Comparison of ENCODE assay signal across 30 cellular contexts in genomic region chr16:15073101-15073500, GRCh38.
"Had no signal": no experiment of that assay in that cellular context is flagged by ENCODE, and none has a peak within 500 bp of the region (broad histone marks: within the 10 kb centered on the region; RNA-seq: fewer than 3 reads in every experiment).

No MANE protein-coding gene starts in this region.

- H3K36me3 ChIP-seq: breast epithelium had no signal

- H3K4me3 ChIP-seq: ascending aorta, breast epithelium, cardiac muscle cell, colonic mucosa, esophagus squamous epithelium, gastroesophageal sphincter had no signal

- H3K27me3 ChIP-seq: ascending aorta, breast epithelium, cardiac muscle cell, colonic mucosa, esophagus squamous epithelium, gastroesophageal sphincter had no signal

- H3K27ac ChIP-seq: ascending aorta, breast epithelium, cardiac muscle cell, colonic mucosa, epithelial cell of prostate, esophagus squamous epithelium, gastroesophageal sphincter had no signal

- H3K27me3 Mint-ChIP-seq: activated CD4-positive, alpha-beta memory T cell treated with anti-CD3 and anti-CD28 coated beads for 36 hours; activated CD4-positive, alpha-beta T cell treated with anti-CD3 and anti-CD28 coated beads for 36 hours; activated CD4-positive, alpha-beta T cell treated with anti-CD3 and anti-CD28 coated beads, Interleukin-2, amount 10 ng/mL, durations not matched to agents 24 days and 14 days; activated CD8-positive, alpha-beta memory T cell treated with anti-CD3 and anti-CD28 coated beads, Interleukin-2, amount 10 ng/mL, durations not matched to agents 7 days and 5 days; activated naive CD4-positive, alpha-beta T cell treated with anti-CD3 and anti-CD28 coated beads, Interleukin-2, amount 50 U/mL, for 24 hours; activated naive CD8-positive, alpha-beta T cell treated with anti-CD3 and anti-CD28 coated beads for 36 hours; activated naive CD8-positive, alpha-beta T cell treated with anti-CD3 and anti-CD28 coated beads, Interleukin-2, amount 50 U/mL, for 24 hours; brain had no signal

- DNase-seq: activated CD4-positive, alpha-beta memory T cell treated with anti-CD3 and anti-CD28 coated beads for 36 hours; activated CD4-positive, alpha-beta T cell treated with anti-CD3 and anti-CD28 coated beads for 36 hours; activated CD4-positive, alpha-beta T cell treated with anti-CD3 and anti-CD28 coated beads, Interleukin-2, amount 10 ng/mL, durations not matched to agents 24 days and 14 days; activated CD4-positive, CD25-positive, alpha-beta regulatory T cell; activated CD4-positive, CD25-positive, alpha-beta regulatory T cell treated with anti-CD3 and anti-CD28 coated beads, Interleukin-2, amount 50 U/mL, for 72 hours; activated CD8-positive, alpha-beta memory T cell treated with anti-CD3 and anti-CD28 coated beads, Interleukin-2, amount 10 ng/mL, durations not matched to agents 7 days and 5 days; activated CD8-positive, alpha-beta memory T cell treated with anti-CD3 and anti-CD28 coated beads, Interleukin-2, amount 50 U/mL, for 4 hours; activated CD8-positive, alpha-beta T cell treated with anti-CD3 and anti-CD28 coated beads, Interleukin-2, amount 10 ng/mL, durations not matched to agents 7 days and 5 days; activated effector memory CD4-positive, alpha-beta T cell treated with anti-CD3 and anti-CD28 coated beads, Interleukin-2, amount 50 U/mL, for 16 hours; activated naive CD4-positive, alpha-beta T cell treated with anti-CD3 and anti-CD28 coated beads for 36 hours; activated naive CD8-positive, alpha-beta T cell treated with anti-CD3 and anti-CD28 coated beads for 36 hours; activated naive CD8-positive, alpha-beta T cell treated with anti-CD3 and anti-CD28 coated beads, Interleukin-2, amount 50 U/mL, for 24 hours; activated T-cell treated with anti-CD3 and anti-CD28 coated beads, Interleukin-2, amount 50 U/mL, for 1 hour; activated T-cell treated with anti-CD3 and anti-CD28 coated beads, Interleukin-2, amount 50 U/mL, for 48 hours; central memory CD4-positive, alpha-beta T cell; cerebellar nuclear complex; colonic mucosa; effector CD8-positive, alpha-beta T cell; esophagus squamous epithelium; foreskin melanocyte; T-helper 2 cell had no signal

- H3K9me3 Mint-ChIP-seq: activated CD4-positive, alpha-beta memory T cell treated with anti-CD3 and anti-CD28 coated beads for 36 hours; activated CD4-positive, alpha-beta T cell treated with anti-CD3 and anti-CD28 coated beads, Interleukin-2, amount 10 ng/mL, durations not matched to agents 24 days and 14 days; activated naive CD4-positive, alpha-beta T cell treated with anti-CD3 and anti-CD28 coated beads for 36 hours; activated naive CD4-positive, alpha-beta T cell treated with anti-CD3 and anti-CD28 coated beads, Interleukin-2, amount 50 U/mL, for 24 hours; activated naive CD8-positive, alpha-beta T cell treated with anti-CD3 and anti-CD28 coated beads for 36 hours; activated naive CD8-positive, alpha-beta T cell treated with anti-CD3 and anti-CD28 coated beads, Interleukin-2, amount 50 U/mL, for 24 hours; activated T-helper 1 cell treated with anti-CD3 and anti-CD28 coated beads, Interleukin-12 subunit alpha, Interleukin-12 subunit beta, Interleukin-2, Interleukin-4 antibody, amounts not matched to agents 30 ng/mL and 10 ng/mL and 1 ng/mL, durations not matched to agents 14 hours and 24 hours and 36 hours; activated T-helper 2 cell treated with anti-CD3 and anti-CD28 coated beads, Interferon-gamma antibody, Interleukin-2, Interleukin-4, amounts not matched to agents 10 μg/mL and 5 μg/mL and 100 μg/mL, durations not matched to agents 14 hours and 24 hours and 36 hours; brain had no signal

- H3K27ac Mint-ChIP-seq: activated CD4-positive, alpha-beta memory T cell treated with anti-CD3 and anti-CD28 coated beads for 36 hours; activated CD4-positive, alpha-beta T cell treated with anti-CD3 and anti-CD28 coated beads for 36 hours; activated CD4-positive, alpha-beta T cell treated with anti-CD3 and anti-CD28 coated beads, Interleukin-2, amount 10 ng/mL, durations not matched to agents 24 days and 14 days; activated CD8-positive, alpha-beta T cell treated with anti-CD3 and anti-CD28 coated beads, Interleukin-2, amount 10 ng/mL, durations not matched to agents 7 days and 5 days; activated naive CD4-positive, alpha-beta T cell treated with anti-CD3 and anti-CD28 coated beads for 36 hours; activated naive CD4-positive, alpha-beta T cell treated with anti-CD3 and anti-CD28 coated beads, Interleukin-2, amount 50 U/mL, for 24 hours; activated naive CD8-positive, alpha-beta T cell treated with anti-CD3 and anti-CD28 coated beads for 36 hours; activated naive CD8-positive, alpha-beta T cell treated with anti-CD3 and anti-CD28 coated beads, Interleukin-2, amount 50 U/mL, for 24 hours; activated T-helper 1 cell treated with anti-CD3 and anti-CD28 coated beads, Interleukin-12 subunit alpha, Interleukin-12 subunit beta, Interleukin-2, Interleukin-4 antibody, amounts not matched to agents 30 ng/mL and 10 ng/mL and 1 ng/mL, durations not matched to agents 14 hours and 24 hours and 36 hours; activated T-helper 2 cell treated with anti-CD3 and anti-CD28 coated beads, Interferon-gamma antibody, Interleukin-2, Interleukin-4, amounts not matched to agents 10 μg/mL and 5 μg/mL and 100 μg/mL, durations not matched to agents 14 hours and 24 hours and 36 hours had no signal

- H3K9me3 ChIP-seq: ascending aorta, breast epithelium, colonic mucosa, esophagus squamous epithelium, gastroesophageal sphincter had no signal

- ATAC-seq: activated naive CD8-positive, alpha-beta T cell treated with anti-CD3 and anti-CD28 coated beads, Interleukin-2, amount 50 U/mL, for 24 hours had no signal

- H3K4me1 ChIP-seq: ascending aorta, breast epithelium, colonic mucosa had no signal

- H3K4me3 Mint-ChIP-seq: activated CD4-positive, alpha-beta memory T cell treated with anti-CD3 and anti-CD28 coated beads for 36 hours; activated CD4-positive, alpha-beta T cell treated with anti-CD3 and anti-CD28 coated beads for 36 hours; activated CD4-positive, alpha-beta T cell treated with anti-CD3 and anti-CD28 coated beads, Interleukin-2, amount 10 ng/mL, durations not matched to agents 24 days and 14 days; activated CD8-positive, alpha-beta memory T cell treated with anti-CD3 and anti-CD28 coated beads, Interleukin-2, amount 10 ng/mL, durations not matched to agents 7 days and 5 days; activated CD8-positive, alpha-beta T cell treated with anti-CD3 and anti-CD28 coated beads, Interleukin-2, amount 10 ng/mL, durations not matched to agents 7 days and 5 days; activated naive CD4-positive, alpha-beta T cell treated with anti-CD3 and anti-CD28 coated beads for 36 hours; activated naive CD4-positive, alpha-beta T cell treated with anti-CD3 and anti-CD28 coated beads, Interleukin-2, amount 50 U/mL, for 24 hours; activated naive CD8-positive, alpha-beta T cell treated with anti-CD3 and anti-CD28 coated beads for 36 hours; activated naive CD8-positive, alpha-beta T cell treated with anti-CD3 and anti-CD28 coated beads, Interleukin-2, amount 50 U/mL, for 24 hours; activated T-helper 1 cell treated with anti-CD3 and anti-CD28 coated beads, Interleukin-12 subunit alpha, Interleukin-12 subunit beta, Interleukin-2, Interleukin-4 antibody, amounts not matched to agents 30 ng/mL and 10 ng/mL and 1 ng/mL, durations not matched to agents 14 hours and 24 hours and 36 hours; brain had no signal
